In the genomic region with DNA sequence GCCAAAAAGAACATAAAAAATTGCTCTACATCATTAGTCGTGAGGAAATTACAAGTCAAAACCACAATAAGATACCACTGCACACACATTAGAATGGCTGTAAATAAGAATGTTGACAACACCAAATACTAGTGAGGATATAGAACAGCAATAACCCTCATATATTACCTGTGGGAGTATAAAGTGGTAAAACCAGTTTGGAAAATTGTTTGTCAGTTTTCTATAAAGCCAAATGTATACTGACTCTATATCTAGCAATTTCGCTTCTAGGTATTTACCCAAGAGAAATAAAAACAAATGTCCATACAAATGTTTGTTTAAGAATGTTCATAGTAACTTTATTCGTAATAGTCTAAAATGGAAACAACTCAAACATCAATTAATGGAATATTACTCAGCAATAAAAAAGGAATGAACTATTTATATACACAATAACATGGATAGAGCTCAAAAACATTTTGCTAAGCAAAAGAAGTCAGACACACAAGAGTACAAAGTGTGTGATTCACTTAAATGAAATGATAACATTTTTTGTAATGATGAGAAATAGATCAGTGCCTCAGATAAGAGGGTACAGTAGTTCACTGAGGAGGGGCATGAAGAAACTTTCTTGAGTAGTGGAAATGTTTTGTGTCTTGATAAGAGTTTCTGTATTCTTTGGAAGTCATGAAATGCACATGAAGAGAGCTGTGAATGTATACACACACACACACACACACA, we compare ENCODE assay signal across 20 cellular contexts.
"Had no signal": no experiment of that assay in that cellular context is flagged by ENCODE, and none has a peak within 500 bp of the region (broad histone marks: within the 10 kb centered on the region; RNA-seq: fewer than 3 reads in every experiment).

No MANE protein-coding gene starts in this region.

- H3K4me1 ChIP-seq: ascending aorta had no signal

- ATAC-seq: activated CD8-positive, alpha-beta memory T cell treated with anti-CD3 and anti-CD28 coated beads, Interleukin-2, amount 10 ng/mL, durations not matched to agents 7 days and 5 days had no signal

- H3K4me3 ChIP-seq: ascending aorta, MG63 had no signal

- H3K9me3 ChIP-seq: ascending aorta, MG63 had no signal

- DNase-seq: activated B cell treated with CpG ODN at 0.5 μM for 24 hours; activated CD4-positive, alpha-beta T cell treated with anti-CD3 and anti-CD28 coated beads for 1 hour; activated CD4-positive, alpha-beta T cell treated with anti-CD3 and anti-CD28 coated beads, Interleukin-2, amount 10 ng/mL, durations not matched to agents 24 days and 14 days; activated CD4-positive, alpha-beta T cell treated with anti-CD3 and anti-CD28 coated beads, Interleukin-2, amount 50 U/mL, for 48 hours; activated CD8-positive, alpha-beta memory T cell treated with anti-CD3 and anti-CD28 coated beads, Interleukin-2, amount 10 ng/mL, durations not matched to agents 7 days and 5 days; activated effector memory CD4-positive, alpha-beta T cell treated with Interleukin-2 at 50 U/mL for 16 hours; activated naive CD4-positive, alpha-beta T cell; activated T-cell treated with anti-CD3 and anti-CD28 coated beads, Interleukin-2, amount 50 U/mL, for 24 hours; amniotic stem cell; MG63; MV-4-11; NCI-H1092 treated with DMSO at 0.1 percent for 48 hours; NCI-H1417 treated with DMSO at 0.1 percent for 48 hours; NCI-H1694 treated with DMSO at 0.1 percent for 48 hours; NCI-H2029 treated with DMSO at 0.1 percent for 48 hours; NCI-H345; NCI-H510A; NCI-H526 treated with DMSO at 0.1 percent for 48 hours; SHP77 had no signal

- H3K27ac ChIP-seq: ascending aorta had no signal

- H3K36me3 ChIP-seq: ascending aorta, MG63 had no signal

- H3K27me3 ChIP-seq: ascending aorta, MG63 had no signal
